Comparison of ENCODE assay signal across 9 cellular contexts in genomic region chr7:25861704-25862253, GRCh38.
DNase-seq lines count a peak whose midpoint lies in the region; ATAC-seq and TF ChIP-seq lines count a peak whose summit lies in the region.
"Had no signal": no experiment of that assay in that cellular context is flagged by ENCODE, and none has a peak within 500 bp of the region (broad histone marks: within the 10 kb centered on the region; RNA-seq: fewer than 3 reads in every experiment).

No MANE protein-coding gene starts in this region.

- H3K27ac Mint-ChIP-seq in T-helper 1 cell treated with Interleukin-12 subunit alpha and Interleukin-12 subunit beta and Interleukin-4 antibody, amounts not matched to agents 30 μg/mL and 1 μg/mL, for 36 hours, result peak overlapping the region; percentile 85

- peaks cover 5% of the 10 kb centered on the region for H3K36me3 Mint-ChIP-seq in T-helper 1 cell treated with Interleukin-12 subunit alpha and Interleukin-12 subunit beta and Interleukin-4 antibody, amounts not matched to agents 30 μg/mL and 1 μg/mL, for 36 hours (ENCODE audit: low read depth)

- WGBS in ectodermal cell, 2 experiments, result 19 to 21% methylated on average over 12 to 13 of the region's 13 CpGs
- WGBS in aorta, 2 donors, result 14 to 18% methylated on average over 13 of the region's 13 CpGs
- WGBS in body of pancreas, 2 donors, result 8 to 17% methylated on average over 13 of the region's 13 CpGs

- intact Hi-C loops in aorta (cut with DNase I) (loop anchor here in 1 of 2 donors (10.0 kb wide), 2 partner anchors 503 to 993 kb away; no protein-coding TSS in a partner anchor), body of pancreas (cut with DNase I) (no loop called here)

- H3K36me3 ChIP-seq in ectodermal cell (ENCODE audit: control insufficient read depth, insufficient read depth, low read length) (no peaks in the 10 kb centered on the region), skeletal muscle satellite cell (ENCODE audit: insufficient read depth, low read length) (no peaks in the 10 kb centered on the region), aorta (ENCODE audit: control insufficient read depth in 1 of 2, insufficient read depth in 2 of 2, low read length in 1 of 2) (no peaks in the 10 kb centered on the region), body of pancreas (replicated peaks in 1 of 2; ENCODE audit: insufficient read depth in 1 of 2, low read depth in 2 of 2) (no peaks in the 10 kb centered on the region)
- H3K36me3 ChIP-seq: neutrophil had no signal

- H3K4me1 Mint-ChIP-seq in T-helper 1 cell treated with Interleukin-12 subunit alpha and Interleukin-12 subunit beta and Interleukin-4 antibody, amounts not matched to agents 30 μg/mL and 1 μg/mL, for 36 hours (ENCODE audit: low read depth), result peaks cover 34% of the 10 kb centered on the region

- H3K4me3 Mint-ChIP-seq in T-helper 1 cell treated with Interleukin-12 subunit alpha and Interleukin-12 subunit beta and Interleukin-4 antibody, amounts not matched to agents 30 μg/mL and 1 μg/mL, for 36 hours, result peak overlapping the region; percentile 71

- peaks cover 71% of the 10 kb centered on the region for H3K27me3 Mint-ChIP-seq in T-helper 1 cell treated with Interleukin-12 subunit alpha and Interleukin-12 subunit beta and Interleukin-4 antibody, amounts not matched to agents 30 μg/mL and 1 μg/mL, for 36 hours (ENCODE audit: low read depth)

- no peak overlapping the region for H3K27ac ChIP-seq in ectodermal cell (ENCODE audit: insufficient read depth, low read depth, low read length, poor library complexity, severe bottlenecking)
- H3K27ac ChIP-seq in aorta (ENCODE audit: low read depth in 1 of 2, low read length in 2 of 2), result no peak overlapping the region
- H3K27ac ChIP-seq in body of pancreas, result no peak overlapping the region
- H3K27ac ChIP-seq: neutrophil had no signal

- peak overlapping the region; percentile 55 for H3K9ac ChIP-seq in skeletal muscle satellite cell (ENCODE audit: low read depth, low read length)

- peaks cover 78% of the 10 kb centered on the region for H3K27me3 ChIP-seq in ectodermal cell (ENCODE audit: control insufficient read depth, insufficient read depth, low read length, poor library complexity, severe bottlenecking)
- peaks cover 39% of the 10 kb centered on the region for H3K27me3 ChIP-seq in skeletal muscle satellite cell (ENCODE audit: control insufficient read depth, insufficient read depth, low read length)
- peaks cover 0 to 4% of the 10 kb centered on the region in 2 donors for H3K27me3 ChIP-seq in aorta (ENCODE audit: control insufficient read depth in 1 of 2, insufficient read depth in 2 of 2, low read length in 1 of 2)
- peaks cover 21 to 67% of the 10 kb centered on the region in 2 donors for H3K27me3 ChIP-seq in body of pancreas

- peak overlapping the region; percentile 5 for H3K4me3 ChIP-seq in ectodermal cell (ENCODE audit: insufficient read depth, low read depth, low read length)
- peak overlapping the region; percentile 64 for H3K4me3 ChIP-seq in skeletal muscle satellite cell (ENCODE audit: low read length)
- no peak overlapping the region for H3K4me3 ChIP-seq in aorta (ENCODE audit: low read length in 2 of 2)
- H3K4me3 ChIP-seq in body of pancreas, result no peak overlapping the region

- no peak for TF ChIP-seq CTCF in body of pancreas (IDR thresholded peaks at IDR 0.05)

- DNase-seq in T-helper 1 cell (no peak), OCI-M1 (lab: John Stamatoyannopoulos, UW) (peak; percentile 41), aorta (no peak), body of pancreas (no peak), HK-2 (ENCODE audit: unreplicated experiment) (no peak)

- ATAC-seq in aorta (ENCODE audit: low FRiP score), result no peak
- ATAC-seq in body of pancreas, result no peak

- H3K4me1 ChIP-seq in ectodermal cell (ENCODE audit: control insufficient read depth, insufficient read depth, low read length) (peaks cover 6% of the 10 kb centered on the region), skeletal muscle satellite cell (ENCODE audit: control insufficient read depth, insufficient read depth, low read length) (peaks cover 15% of the 10 kb centered on the region), aorta (ENCODE audit: control insufficient read depth in 1 of 2, insufficient read depth in 2 of 2, low read length in 2 of 2) (no peaks in the 10 kb centered on the region), body of pancreas (peaks cover 3% of the 10 kb centered on the region)

- peak overlapping the region; percentile 87 for H3K4me2 ChIP-seq in skeletal muscle satellite cell (ENCODE audit: low read length)

- no peaks in the 10 kb centered on the region for H3K9me3 Mint-ChIP-seq in T-helper 1 cell treated with Interleukin-12 subunit alpha and Interleukin-12 subunit beta and Interleukin-4 antibody, amounts not matched to agents 30 μg/mL and 1 μg/mL, for 36 hours

- H3K9me3 ChIP-seq in ectodermal cell (ENCODE audit: control insufficient read depth, low read length), result no peaks in the 10 kb centered on the region
- no peaks in the 10 kb centered on the region for H3K9me3 ChIP-seq in skeletal muscle satellite cell (replicated peaks; ENCODE audit: low read length)
- peaks cover 2% of the 10 kb centered on the region for H3K9me3 ChIP-seq in aorta (ENCODE audit: control insufficient read depth, low read length)
- H3K9me3 ChIP-seq in body of pancreas, result peaks cover 0 to 8% (median 0%) of the 10 kb centered on the region in 3 donors

- TF ChIP-seq POLR2A in body of pancreas (IDR thresholded peaks at IDR 0.05), result no peak

Comparison
In these comparisons a context has a peak if more than half of its experiments do, and no peak if none do; other contexts are left out.
1. H3K4me3 ChIP-seq: peak in ectodermal cell (single experiment) and skeletal muscle satellite cell (single experiment); none in aorta (0 of 2) and body of pancreas (0 of 2).